ENCODE assay signal across 24 cellular contexts in genomic region chr12:29333178-29333577, GRCh38.
"Had no signal": no experiment of that assay in that cellular context is flagged by ENCODE, and none has a peak within 500 bp of the region (broad histone marks: within the 10 kb centered on the region; RNA-seq: fewer than 3 reads in every experiment).

No MANE protein-coding gene starts in this region.

- H3K4me1 ChIP-seq: Peyer's patch, SJCRH30 had no signal

- H3K4me2 ChIP-seq: KMS-11 had no signal

- ATAC-seq: activated CD8-positive, alpha-beta memory T cell treated with anti-CD3 and anti-CD28 coated beads, Interleukin-2, amount 10 ng/mL, durations not matched to agents 7 days and 5 days; activated naive CD8-positive, alpha-beta T cell treated with anti-CD3 and anti-CD28 coated beads, Interleukin-2, amount 50 U/mL, for 24 hours; SK-N-SH treated with all-trans-retinoic acid at 6 μM for 48 hours had no signal

- H3K4me3 ChIP-seq: Peyer's patch, SJCRH30 had no signal

- H3K27me3 ChIP-seq: Peyer's patch, SJCRH30 had no signal

- H3K27ac ChIP-seq: KMS-11, Peyer's patch, RWPE1, SJCRH30 had no signal

- H3K9ac ChIP-seq: KMS-11 had no signal

- DNase-seq: activated B cell treated with CpG ODN at 0.5 μM for 24 hours; activated CD4-positive, alpha-beta T cell treated with anti-CD3 and anti-CD28 coated beads for 1 hour; activated CD4-positive, alpha-beta T cell treated with anti-CD3 and anti-CD28 coated beads, Interleukin-2, amount 10 ng/mL, durations not matched to agents 24 days and 14 days; activated CD4-positive, alpha-beta T cell treated with anti-CD3 and anti-CD28 coated beads, Interleukin-2, amount 50 U/mL, for 48 hours; activated CD8-positive, alpha-beta memory T cell treated with anti-CD3 and anti-CD28 coated beads, Interleukin-2, amount 10 ng/mL, durations not matched to agents 7 days and 5 days; activated effector memory CD4-positive, alpha-beta T cell treated with Interleukin-2 at 50 U/mL for 16 hours; activated naive CD4-positive, alpha-beta T cell; activated naive CD8-positive, alpha-beta T cell treated with anti-CD3 and anti-CD28 coated beads, Interleukin-2, amount 50 U/mL, for 24 hours; activated T-cell treated with anti-CD3 and anti-CD28 coated beads, Interleukin-2, amount 50 U/mL, for 24 hours; amygdala; MM.1S; NCI-H1092 treated with DMSO at 0.1 percent for 48 hours; NCI-H1417 treated with DMSO at 0.1 percent for 48 hours; NCI-H1694; NCI-H2029 treated with DMSO at 0.1 percent for 48 hours; NCI-H524; OCI-M1; Peyer's patch; Right ventricle myocardium superior; SJCRH30; T-helper 9 cell had no signal

- H3K9me3 ChIP-seq: Peyer's patch, SJCRH30 had no signal
